Comparison of ENCODE assay signal across 8 cellular contexts in the genomic region with DNA sequence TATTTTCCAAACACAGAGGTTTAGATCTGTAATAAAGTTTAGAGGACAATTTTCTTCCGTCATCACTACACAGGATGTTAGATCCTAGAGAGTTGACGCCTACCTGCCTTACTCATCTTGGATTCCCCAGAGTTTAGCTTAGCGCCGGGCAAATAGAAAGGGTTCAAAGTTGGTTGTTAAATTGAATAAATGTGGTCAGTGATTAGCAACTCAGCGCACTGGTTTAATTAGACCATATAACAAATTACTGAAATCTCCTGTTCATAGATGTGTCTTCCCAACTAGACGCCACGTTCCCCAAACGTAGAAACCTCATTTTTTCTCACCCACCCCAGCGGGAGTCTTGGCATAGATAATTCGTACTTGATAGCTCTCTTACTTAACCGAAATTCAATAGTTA. TPM values are rescaled to one million over a fixed set of nuclear protein-coding genes. Genes with fewer than 3 reads are reported as not detected.
A peak's percentile ranks its signal among the peaks of the same experiment; 100 is the strongest.
DNase-seq lines count a peak whose midpoint lies in the region; ATAC-seq and TF ChIP-seq lines count a peak whose summit lies in the region.

No MANE protein-coding gene starts in this region.

- H3K4me3 ChIP-seq in breast epithelium = peak overlapping the region; percentile 82 to 86 (median 85)

- H3K27ac ChIP-seq in breast epithelium = peak overlapping the region; percentile 92 to 93

- H3K36me3 ChIP-seq in breast epithelium = no peaks in the 10 kb centered on the region

- ATAC-seq in left cardiac atrium (peak; percentile 19 to 45), Right ventricle myocardium superior (ENCODE audit: poor library complexity) (no peak), HG02973 (IDR thresholded peaks at IDR 0.05; ENCODE audit: unreplicated experiment) (peak; percentile 15), left lobe of liver (peak; percentile 28)

- intact Hi-C loops in left cardiac atrium (cut with DNase I) (loop anchor here in 1 of 2 donors (10.0 kb wide), 1 partner anchor 1284 kb away; no protein-coding TSS in a partner anchor), Right ventricle myocardium superior (cut with DNase I) (no loop called here), breast epithelium (cut with DNase I; ENCODE audit: low total_unique reads) (no loop called here)

- H3K9me3 ChIP-seq in breast epithelium = no peaks in the 10 kb centered on the region

- no peak for TF ChIP-seq CTCF in breast epithelium (IDR thresholded peaks at IDR 0.05)

- DNase-seq in left cardiac atrium (no peak), Right ventricle myocardium superior (no peak), RPMI7951 (ENCODE audit: low read depth) (peak; percentile 20), breast epithelium (ENCODE audit: low spot score in 2 of 2) (no peak), left lobe of liver (ENCODE audit: low spot score) (no peak), SK-N-DZ (ENCODE audit: low spot score) (no peak)
- DNase-seq in stimulated activated CD4-positive, alpha-beta T cell treated with anti-CD3 and anti-CD28 coated beads, Interleukin-4, amount 100 ng/mL, for 4 hours = peak; percentile 0 to 56

- H3K27me3 ChIP-seq in breast epithelium = no peaks in the 10 kb centered on the region

- H3K4me1 ChIP-seq in breast epithelium = peaks cover 0 to 22% of the 10 kb centered on the region in 2 donors

- TF ChIP-seq POLR2A in breast epithelium (IDR thresholded peaks at IDR 0.05) = no peak

RNA-seq across cellular contexts. Expression of gene UFM1, which starts 0.8 kb away (rescaled TPM):
- total RNA-seq in left cardiac atrium (10 to 100 TPM; 27.2 to 40.3 TPM), Right ventricle myocardium superior (21.7 TPM), breast epithelium (10 to 100 TPM; 52.2 to 80.1 (median 58.7) TPM), left lobe of liver (26.4 TPM)
- total RNA-seq in RPMI7951 (2014; rRNA removed; shearing (Covaris generic)) = 60.4 and 73.8 TPM in 2 replicates
- polyA plus RNA-seq in SK-N-DZ (2014; cell fraction: cytosol; rRNA removed) = 72.8 and 77.2 TPM in 2 replicates
- polyA plus RNA-seq in SK-N-DZ (2014; cell fraction: nucleus; rRNA removed) = 71.3 and 76.7 TPM in 2 replicates

Comparison
In these comparisons a context has a peak if more than half of its experiments do, and no peak if none do; other contexts are left out.
1. DNase-seq: peak in RPMI7951 (single experiment) and stimulated activated CD4-positive, alpha-beta T cell treated with anti-CD3 and anti-CD28 coated beads, Interleukin-4, amount 100 ng/mL, for 4 hours (2 of 2); none in left cardiac atrium (single experiment), Right ventricle myocardium superior (single experiment), breast epithelium (0 of 2), left lobe of liver (single experiment) and SK-N-DZ (single experiment).